ENCODE assay signal across 16 cellular contexts in the genomic region with DNA sequence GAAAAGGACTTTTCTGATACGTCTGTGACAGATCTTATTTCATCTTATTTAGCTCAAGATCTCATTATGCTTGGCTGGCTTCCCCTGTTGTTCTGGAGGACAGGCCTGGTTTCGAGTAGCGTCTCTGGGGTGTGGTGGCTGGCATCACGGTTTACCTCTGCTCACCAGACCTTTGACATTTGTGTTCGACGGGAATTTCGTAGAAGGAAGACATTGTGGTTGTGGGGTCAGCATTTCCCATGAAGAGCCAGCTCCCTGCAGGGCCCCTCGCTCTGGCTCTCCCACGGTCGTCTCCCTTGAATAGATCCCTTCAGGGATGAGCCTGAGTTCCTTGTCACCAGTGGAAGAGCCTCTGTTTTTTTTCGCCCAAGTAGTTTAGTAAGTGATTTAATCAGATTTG.
"Had no signal": no experiment of that assay in that cellular context is flagged by ENCODE, and none has a peak within 500 bp of the region (broad histone marks: within the 10 kb centered on the region; RNA-seq: fewer than 3 reads in every experiment).

No MANE protein-coding gene starts in this region.

- H3K4me3 ChIP-seq: adrenal gland, tibial artery, vagina had no signal

- H3K9me3 Mint-ChIP-seq: activated naive CD4-positive, alpha-beta T cell treated with anti-CD3 and anti-CD28 coated beads, Interleukin-2, amount 50 U/mL, for 24 hours; activated T-helper 2 cell treated with anti-CD3 and anti-CD28 coated beads, Interferon-gamma antibody, Interleukin-2, Interleukin-4, amounts not matched to agents 10 μg/mL and 5 μg/mL and 100 μg/mL, durations not matched to agents 14 hours and 24 hours and 36 hours; memory B cell; natural killer cell had no signal

- H3K27me3 Mint-ChIP-seq: activated CD8-positive, alpha-beta memory T cell treated with anti-CD3 and anti-CD28 coated beads, Interleukin-2, amount 10 ng/mL, durations not matched to agents 7 days and 5 days; activated naive CD4-positive, alpha-beta T cell treated with anti-CD3 and anti-CD28 coated beads, Interleukin-2, amount 50 U/mL, for 24 hours; memory B cell had no signal

- H3K27me3 ChIP-seq: adrenal gland, tibial artery, vagina had no signal

- DNase-seq: activated CD4-positive, alpha-beta T cell treated with anti-CD3 and anti-CD28 coated beads, Interleukin-2, amount 50 U/mL, for 4 hours; activated CD4-positive, CD25-positive, alpha-beta regulatory T cell treated with anti-CD3 and anti-CD28 coated beads, Interleukin-2, amount 50 U/mL, for 72 hours; activated CD8-positive, alpha-beta memory T cell treated with anti-CD3 and anti-CD28 coated beads, Interleukin-2, amount 10 ng/mL, durations not matched to agents 7 days and 5 days; activated T-cell treated with anti-CD3 and anti-CD28 coated beads, Interleukin-2, amount 50 U/mL, for 1 hour; kidney; left ventricle myocardium superior; natural killer cell; SK-N-SH; stimulated activated CD4-positive, alpha-beta T cell treated with anti-CD3 and anti-CD28 coated beads, Interleukin-1b, Interleukin-23, amount 100 ng/mL, for 48 hours; T-helper 1 cell; tibial artery had no signal

- H3K4me3 Mint-ChIP-seq: activated CD8-positive, alpha-beta memory T cell treated with anti-CD3 and anti-CD28 coated beads, Interleukin-2, amount 10 ng/mL, durations not matched to agents 7 days and 5 days; activated naive CD4-positive, alpha-beta T cell treated with anti-CD3 and anti-CD28 coated beads, Interleukin-2, amount 50 U/mL, for 24 hours; memory B cell; natural killer cell had no signal

- H3K4me2 ChIP-seq: SK-N-SH had no signal

- H3K27ac Mint-ChIP-seq: activated CD8-positive, alpha-beta memory T cell treated with anti-CD3 and anti-CD28 coated beads, Interleukin-2, amount 10 ng/mL, durations not matched to agents 7 days and 5 days; activated naive CD4-positive, alpha-beta T cell treated with anti-CD3 and anti-CD28 coated beads, Interleukin-2, amount 50 U/mL, for 24 hours; activated T-helper 2 cell treated with anti-CD3 and anti-CD28 coated beads, Interferon-gamma antibody, Interleukin-2, Interleukin-4, amounts not matched to agents 10 μg/mL and 5 μg/mL and 100 μg/mL, durations not matched to agents 14 hours and 24 hours and 36 hours; memory B cell; natural killer cell had no signal

- ATAC-seq: activated CD8-positive, alpha-beta memory T cell treated with anti-CD3 and anti-CD28 coated beads, Interleukin-2, amount 10 ng/mL, durations not matched to agents 7 days and 5 days; left ventricle myocardium superior; natural killer cell had no signal

- H3K4me1 ChIP-seq: adrenal gland had no signal

- H3K27ac ChIP-seq: adrenal gland, vagina had no signal

- H3K9me2 ChIP-seq: SK-N-SH had no signal
